In the genomic region with DNA sequence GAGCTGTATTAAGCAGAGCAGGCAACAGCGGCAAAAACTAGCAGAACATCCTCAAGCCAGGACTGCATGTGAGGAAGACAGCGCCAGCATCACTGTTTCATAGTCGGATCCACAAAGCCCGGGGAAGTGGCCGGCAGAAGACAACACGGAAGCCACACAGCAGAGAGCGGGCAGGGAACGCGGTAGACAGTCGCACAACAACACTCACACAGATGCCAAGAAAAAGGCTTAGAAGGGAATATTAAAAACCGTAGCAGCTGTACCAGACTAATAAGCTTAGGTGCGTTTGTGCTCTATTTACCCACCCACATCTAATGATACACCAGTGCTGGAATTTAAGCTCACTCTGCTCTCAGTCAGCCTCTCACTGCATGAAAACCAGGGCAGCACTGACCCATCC, we compare ENCODE assay signal across 1 cellular context.
TF ChIP-seq lines count a peak whose summit lies in the region.

No MANE protein-coding gene starts in this region.

TF ChIP-seq in GM12878, 131 proteins besides CTCF, POLR2A, EP300 and RAD21 (continued from another document):
- TF ChIP-seq, protein P1, sequence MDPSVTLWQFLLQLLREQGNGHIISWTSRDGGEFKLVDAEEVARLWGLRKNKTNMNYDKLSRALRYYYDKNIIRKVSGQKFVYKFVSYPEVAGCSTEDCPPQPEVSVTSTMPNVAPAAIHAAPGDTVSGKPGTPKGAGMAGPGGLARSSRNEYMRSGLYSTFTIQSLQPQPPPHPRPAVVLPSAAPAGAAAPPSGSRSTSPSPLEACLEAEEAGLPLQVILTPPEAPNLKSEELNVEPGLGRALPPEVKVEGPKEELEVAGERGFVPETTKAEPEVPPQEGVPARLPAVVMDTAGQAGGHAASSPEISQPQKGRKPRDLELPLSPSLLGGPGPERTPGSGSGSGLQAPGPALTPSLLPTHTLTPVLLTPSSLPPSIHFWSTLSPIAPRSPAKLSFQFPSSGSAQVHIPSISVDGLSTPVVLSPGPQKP (IDR thresholded peaks at IDR 0.05; ENCODE audit: low read depth, low read length) = no peak
- TF ChIP-seq, protein P2, sequence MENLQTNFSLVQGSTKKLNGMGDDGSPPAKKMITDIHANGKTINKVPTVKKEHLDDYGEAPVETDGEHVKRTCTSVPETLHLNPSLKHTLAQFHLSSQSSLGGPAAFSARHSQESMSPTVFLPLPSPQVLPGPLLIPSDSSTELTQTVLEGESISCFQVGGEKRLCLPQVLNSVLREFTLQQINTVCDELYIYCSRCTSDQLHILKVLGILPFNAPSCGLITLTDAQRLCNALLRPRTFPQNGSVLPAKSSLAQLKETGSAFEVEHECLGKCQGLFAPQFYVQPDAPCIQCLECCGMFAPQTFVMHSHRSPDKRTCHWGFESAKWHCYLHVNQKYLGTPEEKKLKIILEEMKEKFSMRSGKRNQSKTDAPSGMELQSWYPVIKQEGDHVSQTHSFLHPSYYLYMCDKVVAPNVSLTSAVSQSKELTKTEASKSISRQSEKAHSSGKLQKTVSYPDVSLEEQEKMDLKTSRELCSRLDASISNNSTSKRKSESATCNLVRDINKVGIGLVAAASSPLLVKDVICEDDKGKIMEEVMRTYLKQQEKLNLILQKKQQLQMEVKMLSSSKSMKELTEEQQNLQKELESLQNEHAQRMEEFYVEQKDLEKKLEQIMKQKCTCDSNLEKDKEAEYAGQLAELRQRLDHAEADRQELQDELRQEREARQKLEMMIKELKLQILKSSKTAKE (IDR thresholded peaks at IDR 0.05; ENCODE audit: low read depth, poor library complexity, severe bottlenecking) = no peak
- TF ChIP-seq CBX5 (IDR thresholded peaks at IDR 0.05; ENCODE audit: low read depth) = no peak
